Comparison of ENCODE assay signal across 8 cellular contexts in genomic region chr6:36422714-36423100, GRCh38. TPM values are rescaled to one million over a fixed set of nuclear protein-coding genes. Genes with fewer than 3 reads are reported as not detected.
DNase-seq lines count a peak whose midpoint lies in the region; ATAC-seq and TF ChIP-seq lines count a peak whose summit lies in the region.

No MANE protein-coding gene starts in this region.

- intact Hi-C loops in activated CD4-positive, alpha-beta memory T cell treated with anti-CD3 and anti-CD28 coated beads for 36 hours (cut with micrococcal nuclease), result loop anchor here (1.0 to 2.0 kb wide), 6 partner anchors 19 to 337 kb away; partner anchors contain the start of genes ETV7, SRSF3 and STK38
- intact Hi-C loops in stomach (cut with DNase I; ENCODE audit: low total_unique reads), result no loop called here

- no peaks in the 10 kb centered on the region for H3K36me3 Mint-ChIP-seq in activated CD4-positive, alpha-beta memory T cell treated with anti-CD3 and anti-CD28 coated beads for 36 hours

- WGBS in stomach, 5 donors, result 5 to 13% (median 10%) methylated on average over 4 of the region's 4 CpGs

- peaks cover 5 to 16% (median 11%) of the 10 kb centered on the region in 4 donors for H3K4me1 ChIP-seq in stomach

- no peak for TF ChIP-seq CTCF in stomach (IDR thresholded peaks at IDR 0.05)

- peak overlapping the region; percentile 31; the same call in 1 of the 2 replicates for H3K4me3 ChIP-seq in iPS-18c (ENCODE audit: insufficient read depth, low read depth, low read length)
- H3K4me3 ChIP-seq in stomach, result peak overlapping the region; percentile 46 to 56 (median 52)

- CTCF ChIA-PET in activated CD4-positive, alpha-beta memory T cell treated with anti-CD3 and anti-CD28 coated beads for 36 hours (lab: Charles Lee), result interaction anchor here (0.6 to 2.0 kb wide), 12 partner anchors 19 to 518 kb away, joined by 3 to 12 read pairs (median 6); partner anchors contain the start of gene KCTD20

- no peak for TF ChIP-seq EP300 in stomach (IDR thresholded peaks at IDR 0.05)

- no peaks in the 10 kb centered on the region for H3K36me3 ChIP-seq in stomach

- no peak for ATAC-seq in HG03045 (IDR thresholded peaks at IDR 0.05; ENCODE audit: unreplicated experiment)
- no peak for ATAC-seq in GM19324 (IDR thresholded peaks at IDR 0.05; ENCODE audit: low FRiP score, unreplicated experiment)

- H3K9me3 ChIP-seq in iPS-18c (ENCODE audit: control insufficient read depth, insufficient read depth, low read length) (no peaks in the 10 kb centered on the region), stomach (no peaks in the 10 kb centered on the region)

- peaks cover 17% of the 10 kb centered on the region for H3K4me1 Mint-ChIP-seq in activated CD4-positive, alpha-beta memory T cell treated with anti-CD3 and anti-CD28 coated beads for 36 hours (ENCODE audit: low read depth)

- no peaks in the 10 kb centered on the region for H3K27me3 ChIP-seq in stomach

- H3K27ac ChIP-seq in stomach, result peak overlapping the region; percentile 68 to 90 (median 82)

- POLR2A ChIA-PET in activated CD4-positive, alpha-beta memory T cell treated with anti-CD3 and anti-CD28 coated beads for 36 hours (lab: Charles Lee), result interaction anchor here (0.8 to 1.6 kb wide), 5 partner anchors 19 to 337 kb away, joined by 3 to 7 read pairs (median 4); partner anchors contain the start of genes KCTD20 and PXT1

- peak overlapping the region; percentile 84 for H3K27ac Mint-ChIP-seq in activated CD4-positive, alpha-beta memory T cell treated with anti-CD3 and anti-CD28 coated beads for 36 hours

- DNase-seq in NCI-H146 (lab: John Stamatoyannopoulos, UW) (peak; percentile 40), NCI-H146 treated with DMSO at 0.1 percent for 48 hours (lab: John Stamatoyannopoulos, UW; ENCODE audit: unreplicated experiment) (no peak), stomach (no peak)
- peak; percentile 25 for DNase-seq in activated CD4-positive, alpha-beta memory T cell treated with anti-CD3 and anti-CD28 coated beads for 36 hours
- no peak for DNase-seq in stimulated activated CD4-positive, alpha-beta T cell treated with anti-CD3 and anti-CD28 coated beads, Interleukin-1b, Interleukin-23, amount 100 ng/mL, for 48 hours

- TF ChIP-seq POLR2A in stomach (IDR thresholded peaks at IDR 0.05), result no peak

- no peaks in the 10 kb centered on the region for H3K9me3 Mint-ChIP-seq in activated CD4-positive, alpha-beta memory T cell treated with anti-CD3 and anti-CD28 coated beads for 36 hours

- peak overlapping the region; percentile 80 for H3K4me3 Mint-ChIP-seq in activated CD4-positive, alpha-beta memory T cell treated with anti-CD3 and anti-CD28 coated beads for 36 hours

- H3K27me3 Mint-ChIP-seq in activated CD4-positive, alpha-beta memory T cell treated with anti-CD3 and anti-CD28 coated beads for 36 hours, result no peaks in the 10 kb centered on the region

RNA-seq across cellular contexts. Expression of gene PXT1, which starts 19.9 kb away (rescaled TPM):
- under 1 TPM; 0.22 to 0.29 TPM for total RNA-seq in activated CD4-positive, alpha-beta memory T cell treated with anti-CD3 and anti-CD28 coated beads for 36 hours
- total RNA-seq in stomach, result not detected
- polyA plus RNA-seq in stomach, result not detected

RNA-seq across cellular contexts. Expression of gene KCTD20, which starts 20.1 kb away (rescaled TPM):
- 10 to 100 TPM; 48.0 to 51.0 TPM for total RNA-seq in activated CD4-positive, alpha-beta memory T cell treated with anti-CD3 and anti-CD28 coated beads for 36 hours
- total RNA-seq in stomach, result 10 to 100 TPM; 18.4 to 72.7 (median 20.3) TPM
- polyA plus RNA-seq in stomach, result 10 to 100 TPM; 10.3 to 20.4 (median 16.3) TPM

RNA-seq across cellular contexts. Expression of gene ETV7, which starts 35.2 kb away (rescaled TPM):
- 1 to 10 TPM; 5.8 to 5.9 TPM for total RNA-seq in activated CD4-positive, alpha-beta memory T cell treated with anti-CD3 and anti-CD28 coated beads for 36 hours
- 10 to 100 TPM in 1 of 5 donors, 1 to 10 TPM in 2, under 1 TPM in 1, not detected in 1; 0.37 to 20.4 (median 3.1) TPM for total RNA-seq in stomach
- polyA plus RNA-seq in stomach, result 1 to 10 TPM; 2.6 to 7.9 (median 7.1) TPM

Comparison
In these comparisons a context has a peak if more than half of its experiments do, and no peak if none do; other contexts are left out.
1. DNase-seq: peak in NCI-H146 (single experiment) and activated CD4-positive, alpha-beta memory T cell treated with anti-CD3 and anti-CD28 coated beads for 36 hours (single experiment); none in NCI-H146 treated with DMSO at 0.1 percent for 48 hours (single experiment), stomach (single experiment) and stimulated activated CD4-positive, alpha-beta T cell treated with anti-CD3 and anti-CD28 coated beads, Interleukin-1b, Interleukin-23, amount 100 ng/mL, for 48 hours (single experiment).